14 cellular contexts compared by ENCODE assay signal in genomic region chr3:124587053-124587408, GRCh38.
DNase-seq lines count a peak whose midpoint lies in the region; ATAC-seq and TF ChIP-seq lines count a peak whose summit lies in the region.
"Had no signal": no experiment of that assay in that cellular context is flagged by ENCODE, and none has a peak within 500 bp of the region (broad histone marks: within the 10 kb centered on the region; RNA-seq: fewer than 3 reads in every experiment).

No MANE protein-coding gene starts in this region.

- H3K9me3 Mint-ChIP-seq in stimulated activated memory B cell treated with anti-CD40 and anti-IgM and Interleukin-4, amounts not matched to agents 10 μg/mL and 1 μg/mL and 100 μg/mL, for 72 hours = no peaks in the 10 kb centered on the region
- H3K9me3 Mint-ChIP-seq: CD4-positive, alpha-beta memory T cell; natural killer cell; stimulated activated naive CD8-positive, alpha-beta T cell treated with anti-CD3 and anti-CD28 coated beads, Interleukin-15, Interleukin-2, amounts not matched to agents 100 ng/mL and 50 ng/mL, for 24 hours had no signal

- H3K27me3 ChIP-seq in body of pancreas (no peaks in the 10 kb centered on the region), lower lobe of right lung (ENCODE audit: low read depth) (peaks cover 6% of the 10 kb centered on the region), stomach (peaks cover 0 to 24% (median 0%) of the 10 kb centered on the region in 3 donors)

- peaks cover 51% of the 10 kb centered on the region for H3K27me3 Mint-ChIP-seq in stimulated activated memory B cell treated with anti-CD40 and anti-IgM and Interleukin-4, amounts not matched to agents 10 μg/mL and 1 μg/mL and 100 μg/mL, for 72 hours

- no peak for TF ChIP-seq EP300 in stomach (IDR thresholded peaks at IDR 0.05)

- intact Hi-C loops in body of pancreas (cut with DNase I) = loop anchor here (10.0 kb wide), 1 partner anchor 48 kb away; no protein-coding TSS in a partner anchor
- intact Hi-C loops in lower lobe of right lung (cut with DNase I) = no loop called here
- intact Hi-C loops in stomach (cut with DNase I; ENCODE audit: low total_unique reads) = no loop called here

- H3K4me1 Mint-ChIP-seq in stimulated activated memory B cell treated with anti-CD40 and anti-IgM and Interleukin-4, amounts not matched to agents 10 μg/mL and 1 μg/mL and 100 μg/mL, for 72 hours = peaks cover 30% of the 10 kb centered on the region

- no peak overlapping the region for H3K4me3 ChIP-seq in body of pancreas
- no peak overlapping the region for H3K4me3 ChIP-seq in lower lobe of right lung
- peak overlapping the region in 2 of 4 donors; percentile 58 to 73 for H3K4me3 ChIP-seq in stomach
- H3K4me3 ChIP-seq: coronary artery had no signal

- no peaks in the 10 kb centered on the region for H3K36me3 Mint-ChIP-seq in stimulated activated memory B cell treated with anti-CD40 and anti-IgM and Interleukin-4, amounts not matched to agents 10 μg/mL and 1 μg/mL and 100 μg/mL, for 72 hours
- H3K36me3 Mint-ChIP-seq: CD4-positive, alpha-beta memory T cell; natural killer cell had no signal

- H3K9me3 ChIP-seq in body of pancreas = no peaks in the 10 kb centered on the region
- H3K9me3 ChIP-seq in lower lobe of right lung = no peaks in the 10 kb centered on the region
- H3K9me3 ChIP-seq in stomach = no peaks in the 10 kb centered on the region

- WGBS in body of pancreas, 2 donors = 29% methylated on average over 3 of the region's 3 CpGs
- WGBS in stomach, 5 donors = 34 to 79% (median 38%) methylated on average over 3 of the region's 3 CpGs

- H3K4me1 ChIP-seq in body of pancreas (peaks cover 48% of the 10 kb centered on the region), lower lobe of right lung (peaks cover 8% of the 10 kb centered on the region), stomach (peaks cover 22 to 71% (median 55%) of the 10 kb centered on the region in 4 donors)

- H3K36me3 ChIP-seq in body of pancreas (replicated peaks in 1 of 2; ENCODE audit: insufficient read depth in 1 of 2, low read depth in 2 of 2) (no peaks in the 10 kb centered on the region), lower lobe of right lung (no peaks in the 10 kb centered on the region), stomach (no peaks in the 10 kb centered on the region)

- ATAC-seq in body of pancreas (peak; percentile 46), lower lobe of right lung (peak; percentile 66 to 79)
- no peak for ATAC-seq in stimulated activated memory B cell treated with anti-CD40 and anti-IgM and Interleukin-4, amounts not matched to agents 10 μg/mL and 1 μg/mL and 100 μg/mL, for 72 hours
- ATAC-seq: natural killer cell, sciatic nerve had no signal

- TF ChIP-seq CTCF in body of pancreas (IDR thresholded peaks at IDR 0.05) (no peak), lower lobe of right lung (IDR thresholded peaks at IDR 0.05) (no peak), stomach (IDR thresholded peaks at IDR 0.05) (no peak)

- no peak overlapping the region for H3K27ac Mint-ChIP-seq in stimulated activated memory B cell treated with anti-CD40 and anti-IgM and Interleukin-4, amounts not matched to agents 10 μg/mL and 1 μg/mL and 100 μg/mL, for 72 hours
- H3K27ac Mint-ChIP-seq: CD4-positive, alpha-beta memory T cell; natural killer cell; stimulated activated naive CD8-positive, alpha-beta T cell treated with anti-CD3 and anti-CD28 coated beads, Interleukin-15, Interleukin-2, amounts not matched to agents 100 ng/mL and 50 ng/mL, for 24 hours had no signal

- DNase-seq in SIG-M5 treated with dmso at 0.1 percent for 504 hours (lab: John Stamatoyannopoulos, UW; ENCODE audit: unreplicated experiment) (peak; percentile 54), SIG-M5 (lab: John Stamatoyannopoulos, UW) (no peak), body of pancreas (peak; percentile 50 to 82 (median 77)), lower lobe of right lung (no peak), stomach (peak; percentile 71), NCI-H1105 treated with DMSO at 0.1 percent for 48 hours (lab: John Stamatoyannopoulos, UW) (no peak), NCI-H187 treated with DMSO at 0.1 percent for 48 hours (lab: John Stamatoyannopoulos, UW) (no peak)
- DNase-seq: CD4-positive, alpha-beta memory T cell; natural killer cell; NCI-H446 treated with DMSO at 0.1 percent for 48 hours had no signal

- no peak overlapping the region for H3K4me3 Mint-ChIP-seq in stimulated activated memory B cell treated with anti-CD40 and anti-IgM and Interleukin-4, amounts not matched to agents 10 μg/mL and 1 μg/mL and 100 μg/mL, for 72 hours
- H3K4me3 Mint-ChIP-seq: natural killer cell; stimulated activated naive CD8-positive, alpha-beta T cell treated with anti-CD3 and anti-CD28 coated beads, Interleukin-15, Interleukin-2, amounts not matched to agents 100 ng/mL and 50 ng/mL, for 24 hours had no signal

- H3K27ac ChIP-seq in body of pancreas (peak overlapping the region; percentile 16 to 51 (median 36)), lower lobe of right lung (no peak overlapping the region), stomach (peak overlapping the region; percentile 80 to 92 (median 87))
- H3K27ac ChIP-seq: coronary artery had no signal

- no peak for TF ChIP-seq POLR2A in body of pancreas (IDR thresholded peaks at IDR 0.05)
- no peak for TF ChIP-seq POLR2A in stomach (IDR thresholded peaks at IDR 0.05)

Comparison
In these comparisons a context has a peak if more than half of its experiments do, and no peak if none do; other contexts are left out.
1. DNase-seq: peak in SIG-M5 treated with dmso at 0.1 percent for 504 hours (single experiment), body of pancreas (4 of 4) and stomach (single experiment); none in SIG-M5 (single experiment), lower lobe of right lung (single experiment), NCI-H1105 treated with DMSO at 0.1 percent for 48 hours (single experiment) and NCI-H187 treated with DMSO at 0.1 percent for 48 hours (single experiment).